Comparison of ENCODE assay signal across 12 cellular contexts in the genomic region with DNA sequence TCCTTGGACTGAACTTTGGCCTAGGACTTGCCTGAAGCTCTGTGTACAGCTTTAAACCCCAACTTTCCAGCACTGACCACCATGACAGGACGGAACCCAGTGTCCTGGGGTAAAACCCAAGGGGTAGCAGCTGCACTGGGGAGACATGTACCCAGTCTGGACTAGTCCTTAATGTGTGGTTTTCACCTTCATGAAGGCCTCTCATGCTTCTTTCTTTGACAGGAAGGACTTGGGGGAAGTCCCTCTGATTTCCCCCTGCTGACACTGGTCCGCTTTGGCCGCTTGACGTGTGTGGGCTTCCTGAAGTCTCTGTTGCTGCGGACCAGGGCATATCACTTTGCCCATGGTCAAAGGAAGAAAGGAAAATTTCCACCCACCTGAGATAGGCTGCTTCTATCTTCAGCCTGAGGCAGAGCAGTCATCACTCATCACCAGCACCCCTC.
A peak's percentile ranks its signal among the peaks of the same experiment; 100 is the strongest.
DNase-seq lines count a peak whose midpoint lies in the region; ATAC-seq lines count a peak whose summit lies in the region.
"Had no signal": no experiment of that assay in that cellular context is flagged by ENCODE, and none has a peak within 500 bp of the region (broad histone marks: within the 10 kb centered on the region; RNA-seq: fewer than 3 reads in every experiment).

No MANE protein-coding gene starts in this region.

- H2BK120ac ChIP-seq in neuronal stem cell (ENCODE audit: low read depth, low read length) = no peak overlapping the region

- H3K4ac ChIP-seq in neuronal stem cell (ENCODE audit: low read length) = no peak overlapping the region

- H3K18ac ChIP-seq in neuronal stem cell (ENCODE audit: low read length) = no peak overlapping the region

- H3K27ac Mint-ChIP-seq in memory B cell = peak overlapping the region; percentile 98

- H4K91ac ChIP-seq in neuronal stem cell (ENCODE audit: low read depth, low read length, poor library complexity) = no peak overlapping the region

- no peaks in the 10 kb centered on the region for H3K9me3 Mint-ChIP-seq in memory B cell

- no CpG with 5 or more reads among the region's 5 CpGs for WGBS in neuronal stem cell (ENCODE audit: extremely low coverage in 2 of 2, insufficient read length in 2 of 2, insufficient replicate concordance in 1 of 2), 2 donors

- H3K14ac ChIP-seq in neuronal stem cell (ENCODE audit: low read length) = no peak overlapping the region

- H3K36me3 ChIP-seq in neuronal stem cell (replicated peaks in 1 of 2; ENCODE audit: control insufficient read depth in 2 of 2, insufficient read depth in 2 of 2, low read length in 2 of 2) = no peaks in the 10 kb centered on the region
- H3K36me3 ChIP-seq: pancreas had no signal

- DNase-seq in memory B cell (ENCODE audit: low spot score in 2 of 2) = peak in 1 of 2 donors; percentile 53
- no peak for DNase-seq in NOMO-1 treated with DMSO at 0.1 percent for 48 hours (lab: John Stamatoyannopoulos, UW; ENCODE audit: unreplicated experiment)
- no peak for DNase-seq in islet precursor cell
- no peak for DNase-seq in neuronal stem cell (ENCODE audit: low spot score)
- no peak for DNase-seq in KG1 (lab: John Stamatoyannopoulos, UW)
- DNase-seq: amniotic stem cell; NCI-H1105; pancreas; stimulated activated naive CD4-positive, alpha-beta T cell treated with Interleukin-2 at 50 U/mL for 16 hours had no signal

- ATAC-seq in GM18508 (IDR thresholded peaks at IDR 0.05; ENCODE audit: insufficient read depth, unreplicated experiment) = peak; percentile 54
- ATAC-seq in GM21423 (IDR thresholded peaks at IDR 0.05; ENCODE audit: unreplicated experiment) = peak; percentile 67
- peak; percentile 54 for ATAC-seq in HG03354 (IDR thresholded peaks at IDR 0.05; ENCODE audit: poor library complexity, severe bottlenecking, unreplicated experiment)
- peak; percentile 59 for ATAC-seq in memory B cell (ENCODE audit: low read depth)

- no peak overlapping the region for H3K23ac ChIP-seq in neuronal stem cell (ENCODE audit: low read depth, low read length, poor library complexity)

- H3K27me3 ChIP-seq in neuronal stem cell (ENCODE audit: control insufficient read depth in 3 of 3, insufficient read depth in 3 of 3, low read depth in 1 of 3, low read length in 3 of 3) = no peaks in the 10 kb centered on the region
- H3K27me3 ChIP-seq: pancreas had no signal

- H3K4me3 Mint-ChIP-seq in memory B cell = peak overlapping the region; percentile 45

- H3K27me3 Mint-ChIP-seq in memory B cell = no peaks in the 10 kb centered on the region

- no peak overlapping the region for H3K9ac ChIP-seq in neuronal stem cell (ENCODE audit: low read depth, low read length, poor library complexity)

- no peak overlapping the region for H2BK12ac ChIP-seq in neuronal stem cell (ENCODE audit: low read length)

- no peak overlapping the region for H3K27ac ChIP-seq in neuronal stem cell (replicated peaks; ENCODE audit: low read length)
- H3K27ac ChIP-seq: pancreas had no signal

- no peak overlapping the region for H2BK5ac ChIP-seq in neuronal stem cell (ENCODE audit: low read length)

- no peaks in the 10 kb centered on the region for H3K79me1 ChIP-seq in neuronal stem cell (ENCODE audit: low read depth, low read length)

- H3K4me2 ChIP-seq in neuronal stem cell (ENCODE audit: insufficient read depth, low read length, poor library complexity, severe bottlenecking) = no peak overlapping the region

- no peaks in the 10 kb centered on the region for H3K9me3 ChIP-seq in neuronal stem cell (replicated peaks in 1 of 2; ENCODE audit: control insufficient read depth in 2 of 2, insufficient read depth in 1 of 2, low read depth in 1 of 2, low read length in 2 of 2)
- H3K9me3 ChIP-seq: pancreas had no signal

- peaks cover 3% of the 10 kb centered on the region in 2 donors for H3K4me1 ChIP-seq in neuronal stem cell (ENCODE audit: control insufficient read depth in 2 of 2, insufficient read depth in 1 of 2, low read depth in 1 of 2, low read length in 2 of 2)
- H3K4me1 ChIP-seq: pancreas had no signal

- H4K8ac ChIP-seq in neuronal stem cell (ENCODE audit: low read depth, low read length) = no peak overlapping the region

- H3K36me3 Mint-ChIP-seq in memory B cell = no peaks in the 10 kb centered on the region

- H3K4me3 ChIP-seq in neuronal stem cell (ENCODE audit: low read length in 2 of 2) = no peak overlapping the region
- H3K4me3 ChIP-seq: pancreas had no signal

- no peak overlapping the region for H2BK15ac ChIP-seq in neuronal stem cell (ENCODE audit: low read length)

- H2AFZ ChIP-seq in neuronal stem cell (ENCODE audit: low read length) = no peak overlapping the region

- no peak overlapping the region for H2AK5ac ChIP-seq in neuronal stem cell (ENCODE audit: low read depth, low read length)

- H3K4me1 Mint-ChIP-seq in memory B cell = peaks cover 62% of the 10 kb centered on the region
